9 cellular contexts compared by ENCODE assay signal in the genomic region with DNA sequence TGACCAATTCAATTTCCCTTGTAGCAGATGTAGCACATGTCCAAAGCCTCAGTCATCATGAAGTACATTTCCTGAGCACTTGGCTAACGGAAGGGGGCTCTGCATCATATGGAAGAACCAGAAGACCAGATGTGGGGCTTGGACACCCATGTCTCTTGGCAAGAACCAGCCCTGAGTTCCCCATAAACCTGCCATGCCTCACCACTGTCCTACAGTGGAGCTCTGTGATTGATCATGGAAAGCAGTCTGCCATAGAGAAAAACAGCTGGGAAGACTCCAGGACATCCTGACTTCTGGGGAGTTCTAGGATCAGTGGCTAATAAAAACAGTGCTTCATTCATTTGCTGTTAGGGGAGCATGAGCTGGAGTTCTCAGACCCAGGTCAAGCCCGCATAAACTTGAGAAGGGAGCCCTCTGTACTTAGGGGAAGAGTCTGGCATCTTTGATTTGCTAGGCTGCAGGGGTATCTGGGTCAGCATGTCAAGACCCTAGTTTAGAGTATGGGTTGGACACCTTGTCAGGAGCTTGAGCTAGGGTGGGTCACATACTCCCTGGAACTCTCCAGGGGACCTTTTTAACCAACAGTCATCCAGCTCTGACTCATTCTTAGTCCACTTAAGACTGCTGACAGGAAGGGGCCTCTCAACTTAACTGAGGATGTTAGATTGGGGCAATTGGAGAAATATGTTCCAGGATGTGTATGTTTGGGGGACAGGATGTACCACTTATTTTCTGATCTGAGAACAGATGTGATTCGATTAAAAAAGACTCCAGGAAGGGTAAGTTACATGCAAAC. TPM values are rescaled to one million over a fixed set of nuclear protein-coding genes. Genes with fewer than 3 reads are reported as not detected.
DNase-seq lines count a peak whose midpoint lies in the region; ATAC-seq, FAIRE-seq and TF ChIP-seq lines count a peak whose summit lies in the region.
"Had no signal": no experiment of that assay in that cellular context is flagged by ENCODE, and none has a peak within 500 bp of the region (broad histone marks: within the 10 kb centered on the region; RNA-seq: fewer than 3 reads in every experiment).

No MANE protein-coding gene starts in this region.

- H2AFZ ChIP-seq in DND-41 (ENCODE audit: low read depth, low read length) (no peak overlapping the region), mesenchymal stem cell (ENCODE audit: low read depth, low read length) (no peak overlapping the region)

- H3K36me3 ChIP-seq in DND-41 (ENCODE audit: insufficient read depth, low read length), result no peaks in the 10 kb centered on the region
- no peaks in the 10 kb centered on the region for H3K36me3 ChIP-seq in mesenchymal stem cell (ENCODE audit: control insufficient read depth in 1 of 2, insufficient read depth in 2 of 2, low read depth in 1 of 2, low read length in 2 of 2)

- no peaks in the 10 kb centered on the region for H4K20me1 ChIP-seq in DND-41 (ENCODE audit: insufficient read depth, low read length)

- H4K91ac ChIP-seq in mesenchymal stem cell (ENCODE audit: low read length), result peak overlapping the region; percentile 77

- no peak overlapping the region for H3K27ac ChIP-seq in DND-41 (ENCODE audit: low read length)
- peak overlapping the region; percentile 52 for H3K27ac ChIP-seq in mesenchymal stem cell (ENCODE audit: low read length, poor library complexity, severe bottlenecking)

- H2AK5ac ChIP-seq in mesenchymal stem cell (ENCODE audit: low read length, severe bottlenecking), result peak overlapping the region; percentile 65

- H3K9me3 ChIP-seq in DND-41 (ENCODE audit: insufficient read depth, low read length, severe bottlenecking) (no peaks in the 10 kb centered on the region), mesenchymal stem cell (ENCODE audit: control insufficient read depth, low read length) (no peaks in the 10 kb centered on the region)

- TF ChIP-seq CTCF in DND-41 (IDR thresholded peaks at IDR 0.05; ENCODE audit: borderline replicate concordance, extremely low read depth, low read length, poor library complexity, severe bottlenecking) (no peak), astrocyte of the spinal cord (IDR thresholded peaks at IDR 0.05; ENCODE audit: low read depth, low read length) (no peak)

- H3K18ac ChIP-seq in mesenchymal stem cell (ENCODE audit: low read depth in 1 of 2, low read length in 2 of 2), result peak overlapping the region; percentile 89 to 99

- no peaks in the 10 kb centered on the region for H3K79me1 ChIP-seq in mesenchymal stem cell (replicated peaks; ENCODE audit: low read length, poor library complexity, severe bottlenecking)

- H2BK5ac ChIP-seq in mesenchymal stem cell (ENCODE audit: low read depth, low read length, poor library complexity, severe bottlenecking), result peak overlapping the region; percentile 68

- H3K14ac ChIP-seq in mesenchymal stem cell (ENCODE audit: low read length in 2 of 2), result no peak overlapping the region

- H3K27me3 ChIP-seq in DND-41 (ENCODE audit: insufficient read depth, low read length, poor library complexity), result no peaks in the 10 kb centered on the region
- no peaks in the 10 kb centered on the region for H3K27me3 ChIP-seq in mesenchymal stem cell (ENCODE audit: control insufficient read depth in 1 of 2, insufficient read depth in 1 of 2, low read length in 2 of 2)

- H4K8ac ChIP-seq in mesenchymal stem cell (ENCODE audit: low read length), result peak overlapping the region; percentile 96

- no peaks in the 10 kb centered on the region for H3K4me1 ChIP-seq in DND-41 (ENCODE audit: insufficient read depth, low read length)
- peaks cover 9% of the 10 kb centered on the region for H3K4me1 ChIP-seq in mesenchymal stem cell (ENCODE audit: control insufficient read depth, insufficient read depth, low read depth, low read length)

- no peaks in the 10 kb centered on the region for H3K79me2 ChIP-seq in DND-41 (ENCODE audit: insufficient read depth, low read length)

- WGBS in mesenchymal stem cell, result 0% methylated on average over 2 of the region's 3 CpGs

- peak; percentile 65 for FAIRE-seq in HTR-8/SVneo (lab: Jason Lieb, UNC)

- H3K9ac ChIP-seq in DND-41 (ENCODE audit: low read depth, low read length) (no peak overlapping the region), mesenchymal stem cell (ENCODE audit: low read length) (peak overlapping the region; percentile 55)

- in situ Hi-C loops in astrocyte of the spinal cord (cut with HindIII; ENCODE audit: low sequenced_read_pairs), result no loop called here

- H2BK120ac ChIP-seq in mesenchymal stem cell (ENCODE audit: low read depth, low read length), result peak overlapping the region; percentile 88

- H3K4me2 ChIP-seq in DND-41 (ENCODE audit: insufficient read depth, low read length) (no peak overlapping the region), mesenchymal stem cell (ENCODE audit: low read length, poor library complexity, severe bottlenecking) (peak overlapping the region; percentile 6)

- peak overlapping the region; percentile 79 to 82 for H3K4ac ChIP-seq in mesenchymal stem cell (ENCODE audit: low read depth in 1 of 2, low read length in 2 of 2)

- no peak for DNase-seq in DND-41
- DNase-seq in HTR-8/SVneo (ENCODE audit: insufficient read length, low spot score), result peak; percentile 50
- peak; percentile 79 for DNase-seq in astrocyte of the spinal cord (ENCODE audit: low read depth, low spot score)
- peak; percentile 93 for DNase-seq in mesenchymal stem cell
- no peak for DNase-seq in HuH-7.5 (ENCODE audit: low spot score)
- DNase-seq in C1 segment of cervical spinal cord (lab: John Stamatoyannopoulos, UW), result no peak
- no peak for DNase-seq in NCI-H2171 treated with DMSO at 0.1 percent for 48 hours (lab: John Stamatoyannopoulos, UW)
- no peak for DNase-seq in activated naive CD4-positive, alpha-beta T cell treated with Interleukin-2 at 50 U/mL for 16 hours
- DNase-seq: activated B cell treated with CpG ODN at 0.5 μM for 24 hours had no signal

- H3K4me3 ChIP-seq in DND-41 (ENCODE audit: low read depth in 1 of 2, low read length in 2 of 2) (no peak overlapping the region), astrocyte of the spinal cord (ENCODE audit: low read depth, low read length) (no peak overlapping the region), mesenchymal stem cell (ENCODE audit: insufficient read depth in 1 of 2, low read depth in 1 of 2, low read length in 2 of 2) (no peak overlapping the region)

- peak; percentile 47; the same call in 1 of the 3 replicates for ATAC-seq in DND-41 (ENCODE audit: insufficient read depth, low read depth)

- H2BK12ac ChIP-seq in mesenchymal stem cell (ENCODE audit: low read length in 2 of 2), result peak overlapping the region; percentile 96 to 97

- H2BK15ac ChIP-seq in mesenchymal stem cell (ENCODE audit: low read depth, poor library complexity, severe bottlenecking), result no peak overlapping the region

- no peak overlapping the region for H3K23ac ChIP-seq in mesenchymal stem cell (ENCODE audit: low read length in 2 of 2)

RNA-seq across cellular contexts. Expression of a gene that starts 26.3 kb away (rescaled TPM):
- polyA plus RNA-seq in mesenchymal stem cell (2013, experiment 1 of 2), result 133 TPM
- polyA plus RNA-seq in mesenchymal stem cell (2013, experiment 2 of 2), result 130 TPM

Comparison
In these comparisons a context has a peak if more than half of its experiments do, and no peak if none do; other contexts are left out.
1. DNase-seq: peak in HTR-8/SVneo (single experiment), astrocyte of the spinal cord (single experiment) and mesenchymal stem cell (single experiment); none in DND-41 (single experiment), HuH-7.5 (single experiment), C1 segment of cervical spinal cord (0 of 14), NCI-H2171 treated with DMSO at 0.1 percent for 48 hours (single experiment) and activated naive CD4-positive, alpha-beta T cell treated with Interleukin-2 at 50 U/mL for 16 hours (single experiment).